In genomic region chr6:89310929-89311328, GRCh38 we compare ENCODE assay signal across 12 cellular contexts. TPM values are rescaled to one million over a fixed set of nuclear protein-coding genes. Genes with fewer than 3 reads are reported as not detected.
DNase-seq lines count a peak whose midpoint lies in the region; ATAC-seq, FAIRE-seq and TF ChIP-seq lines count a peak whose summit lies in the region.
"Had no signal": no experiment of that assay in that cellular context is flagged by ENCODE, and none has a peak within 500 bp of the region (broad histone marks: within the 10 kb centered on the region; RNA-seq: fewer than 3 reads in every experiment).

No MANE protein-coding gene starts in this region.

- H3K27me3 Mint-ChIP-seq in MCF 10A (ENCODE audit: insufficient read depth, unreplicated experiment): peaks cover 44% of the 10 kb centered on the region
- peaks cover 13% of the 10 kb centered on the region for H3K27me3 Mint-ChIP-seq in astrocyte (ENCODE audit: low read depth, unreplicated experiment)
- H3K27me3 Mint-ChIP-seq in Calu3 (ENCODE audit: unreplicated experiment): no peaks in the 10 kb centered on the region

- in situ Hi-C loops in mammary epithelial cell (cut with MboI; ENCODE audit: low sequenced_read_pairs in 2 of 2): no loop called here

- H3K4me3 Mint-ChIP-seq in MCF 10A (ENCODE audit: unreplicated experiment): no peak overlapping the region
- peak overlapping the region; percentile 64 for H3K4me3 Mint-ChIP-seq in astrocyte (ENCODE audit: unreplicated experiment)
- no peak overlapping the region for H3K4me3 Mint-ChIP-seq in Calu3 (ENCODE audit: low read depth, unreplicated experiment)

- H3K9ac ChIP-seq in mammary epithelial cell (ENCODE audit: insufficient read depth, low read length): no peak overlapping the region
- H3K9ac ChIP-seq in astrocyte (ENCODE audit: low read length): no peak overlapping the region

- no peak for TF ChIP-seq CTCF in MCF 10A (IDR thresholded peaks at IDR 0.05; ENCODE audit: unreplicated experiment)
- no peak for TF ChIP-seq CTCF in mammary epithelial cell (conservative IDR thresholded peaks at IDR 0.05 in 1 of 2, IDR thresholded peaks at IDR 0.05 in 1 of 2; ENCODE audit: extremely low read depth in 1 of 2, insufficient read depth in 1 of 2, low read depth in 1 of 2, low read length in 2 of 2)
- TF ChIP-seq CTCF in astrocyte (IDR thresholded peaks at IDR 0.05; ENCODE audit: insufficient read depth, low read depth, low read length): no peak
- no peak for TF ChIP-seq CTCF in upper lobe of right lung (IDR thresholded peaks at IDR 0.05)
- no peak for TF ChIP-seq CTCF in Calu3 (IDR thresholded peaks at IDR 0.05; ENCODE audit: unreplicated experiment)

- H3K27me3 ChIP-seq in mammary epithelial cell (ENCODE audit: insufficient read depth, low read length) (peaks cover 12% of the 10 kb centered on the region), astrocyte (ENCODE audit: insufficient read depth, low read length) (peaks cover 18% of the 10 kb centered on the region), upper lobe of right lung (no peaks in the 10 kb centered on the region)

- peaks cover 5% of the 10 kb centered on the region for H3K36me3 Mint-ChIP-seq in MCF 10A (ENCODE audit: insufficient read depth, unreplicated experiment)
- H3K36me3 Mint-ChIP-seq in astrocyte (ENCODE audit: low read depth, unreplicated experiment): peaks cover 1% of the 10 kb centered on the region
- no peaks in the 10 kb centered on the region for H3K36me3 Mint-ChIP-seq in Calu3 (ENCODE audit: insufficient read depth, unreplicated experiment)

- dilution Hi-C loops in mammary epithelial cell (cut with HindIII; ENCODE audit: low sequenced_read_pairs): no loop called here

- 73% methylated on average over 11 of the region's 11 CpGs for WGBS in mammary epithelial cell (ENCODE audit: low coverage, missing lambda C conversion rate)

- no peaks in the 10 kb centered on the region for H3K9me3 Mint-ChIP-seq in MCF 10A (ENCODE audit: unreplicated experiment)
- H3K9me3 Mint-ChIP-seq in astrocyte (ENCODE audit: unreplicated experiment): no peaks in the 10 kb centered on the region
- no peaks in the 10 kb centered on the region for H3K9me3 Mint-ChIP-seq in Calu3 (ENCODE audit: low read depth, unreplicated experiment)

- no peak overlapping the region for H3K4me2 ChIP-seq in mammary epithelial cell (ENCODE audit: insufficient read depth, low read depth, low read length)
- peak overlapping the region; percentile 70 for H3K4me2 ChIP-seq in astrocyte (ENCODE audit: low read length)

- intact Hi-C loops in MCF 10A (cut with micrococcal nuclease): no loop called here
- intact Hi-C loops in mammary epithelial cell (cut with micrococcal nuclease): no loop called here
- intact Hi-C loops in left colon (cut with DNase I, micrococcal nuclease): no loop called here
- intact Hi-C loops in upper lobe of right lung (cut with DNase I): no loop called here
- intact Hi-C loops in Calu3 (cut with micrococcal nuclease; ENCODE audit: unreplicated experiment): loop anchor here (5.0 kb wide), 1 partner anchor 56 kb away; no protein-coding TSS in a partner anchor

- CTCF ChIA-PET in MCF 10A (lab: Yijun Ruan, JAX): interaction anchor here (0.7 to 1.8 kb wide), 3 partner anchors 30 to 406 kb away, joined by 3 to 4 read pairs (median 3); no protein-coding TSS in a partner anchor
- CTCF ChIA-PET in mammary epithelial cell (lab: Charles Lee; ENCODE audit: low non-redundant PET): no interaction called here
- CTCF ChIA-PET in Calu3 (lab: Charles Lee): interaction anchor here (0.6 to 2.4 kb wide), 3 partner anchors 11 to 127 kb away, joined by 4 to 10 read pairs (median 9); no protein-coding TSS in a partner anchor

- H3K4me1 ChIP-seq in mammary epithelial cell (ENCODE audit: insufficient read depth, low read length) (no peaks in the 10 kb centered on the region), astrocyte (ENCODE audit: insufficient read depth, low read length) (peaks cover 21% of the 10 kb centered on the region), upper lobe of right lung (peaks cover 20% of the 10 kb centered on the region)

- H3K79me2 ChIP-seq in mammary epithelial cell (ENCODE audit: insufficient read depth, low read length): no peaks in the 10 kb centered on the region
- H3K79me2 ChIP-seq in astrocyte (ENCODE audit: insufficient read depth, low read length): no peaks in the 10 kb centered on the region

- H2AFZ ChIP-seq in mammary epithelial cell (ENCODE audit: low read depth, low read length): no peak overlapping the region
- H2AFZ ChIP-seq in astrocyte (ENCODE audit: low read depth, low read length): no peak overlapping the region

- POLR2A ChIA-PET in MCF 10A (lab: Yijun Ruan, JAX): no interaction called here

- H3K36me3 ChIP-seq in mammary epithelial cell (ENCODE audit: insufficient read depth, low read length) (no peaks in the 10 kb centered on the region), astrocyte (ENCODE audit: insufficient read depth, low read length) (no peaks in the 10 kb centered on the region), upper lobe of right lung (peaks cover 7% of the 10 kb centered on the region)

- H3K4me1 Mint-ChIP-seq in MCF 10A (ENCODE audit: insufficient read depth, unreplicated experiment) (peaks cover 11% of the 10 kb centered on the region), astrocyte (ENCODE audit: low read depth, unreplicated experiment) (peaks cover 33% of the 10 kb centered on the region), Calu3 (ENCODE audit: low read depth, unreplicated experiment) (peaks cover 28% of the 10 kb centered on the region)

- DNase-seq in MCF 10A (ENCODE audit: unreplicated experiment) (peak; percentile 39), mammary epithelial cell (no peak), astrocyte (ENCODE audit: low read depth) (peak; percentile 30), left colon (no peak), upper lobe of right lung (no peak), SKM-1 treated with dmso at 0.1 percent for 144 hours (lab: John Stamatoyannopoulos, UW; ENCODE audit: unreplicated experiment) (no peak), Calu3 (no peak)
- DNase-seq: DMS 273 treated with DMSO at 0.1 percent for 48 hours, NCI-H1436 had no signal

- H3K4me3 ChIP-seq in mammary epithelial cell (replicated peaks in 1 of 3; ENCODE audit: insufficient read depth in 1 of 3, low read depth in 2 of 3, low read length in 3 of 3): no peak overlapping the region
- H3K4me3 ChIP-seq in astrocyte (ENCODE audit: insufficient read depth, low read depth, low read length): no peak overlapping the region
- no peak overlapping the region for H3K4me3 ChIP-seq in upper lobe of right lung
- H3K4me3 ChIP-seq: SK-N-MC had no signal

- FAIRE-seq in astrocyte (lab: Jason Lieb, UNC): no peak
- FAIRE-seq: A204.1 had no signal

- H3K27ac Mint-ChIP-seq in MCF 10A (ENCODE audit: low read depth, unreplicated experiment): no peak overlapping the region
- peak overlapping the region; percentile 63 for H3K27ac Mint-ChIP-seq in astrocyte (ENCODE audit: unreplicated experiment)
- H3K27ac Mint-ChIP-seq in Calu3 (ENCODE audit: unreplicated experiment): no peak overlapping the region

- ATAC-seq in left colon (peak; percentile 56), upper lobe of right lung (peak; percentile 29), HG02938 (IDR thresholded peaks at IDR 0.05; ENCODE audit: unreplicated experiment) (no peak)

- H3K27ac ChIP-seq in mammary epithelial cell (ENCODE audit: insufficient read depth, low read depth, low read length) (no peak overlapping the region), astrocyte (ENCODE audit: low read depth, low read length) (no peak overlapping the region), upper lobe of right lung (no peak overlapping the region)
- H3K27ac ChIP-seq: SK-N-MC had no signal

- BruUV-seq in MCF 10A (replicated peaks; lab: Mats Ljungman, UMichigan) (no TSS peak), mammary epithelial cell (replicated peaks; lab: Mats Ljungman, UMichigan) (no TSS peak), Calu3 (replicated peaks; lab: Mats Ljungman, UMichigan) (no TSS peak)

- H4K20me1 ChIP-seq in mammary epithelial cell (ENCODE audit: insufficient read depth, low read length): no peaks in the 10 kb centered on the region
- H4K20me1 ChIP-seq in astrocyte (ENCODE audit: insufficient read depth, low read length): peaks cover 11% of the 10 kb centered on the region

- no peaks in the 10 kb centered on the region for H3K9me3 ChIP-seq in mammary epithelial cell (replicated peaks; ENCODE audit: insufficient read depth, low read length)
- no peaks in the 10 kb centered on the region for H3K9me3 ChIP-seq in astrocyte (ENCODE audit: insufficient read depth, low read depth, low read length)
- no peaks in the 10 kb centered on the region for H3K9me3 ChIP-seq in upper lobe of right lung

RNA-seq across cellular contexts. Expression of gene GABRR2, which starts 4.2 kb away (rescaled TPM):
- not detected in 2 replicates for total RNA-seq in MCF 10A (2022)
- not detected for total RNA-seq in mammary epithelial cell
- polyA plus RNA-seq in mammary epithelial cell: not detected
- polyA minus RNA-seq in mammary epithelial cell: not detected
- total RNA-seq in astrocyte: 0.34 and 0.61 TPM in 2 replicates
- total RNA-seq in left colon: under 1 TPM; 0.55 to 0.75 TPM
- total RNA-seq in upper lobe of right lung: 1.4 TPM
- 0.32 and 0.78 TPM in 2 replicates for total RNA-seq in Calu3 (2022)

RNA-seq across cellular contexts. Expression of gene UBE2J1, which starts 41.6 kb away (rescaled TPM):
- total RNA-seq in MCF 10A (2022) (39.0 and 40.0 TPM in 2 replicates), mammary epithelial cell (10 to 100 TPM; 22.9 to 25.3 TPM), astrocyte (78.8 and 93.3 TPM in 2 replicates), left colon (10 to 100 TPM; 49.4 to 58.5 TPM), upper lobe of right lung (42.7 TPM), Calu3 (2022) (16.6 and 18.7 TPM in 2 replicates)
- polyA plus RNA-seq in mammary epithelial cell: 15.1 TPM
- 11.0 TPM for polyA minus RNA-seq in mammary epithelial cell

Comparison
In these comparisons a context has a peak if more than half of its experiments do, and no peak if none do; other contexts are left out.
1. DNase-seq: peak in MCF 10A (single experiment) and astrocyte (single experiment); none in mammary epithelial cell (single experiment), left colon (0 of 2), upper lobe of right lung (single experiment), SKM-1 treated with dmso at 0.1 percent for 144 hours (single experiment) and Calu3 (single experiment).